ENCODE assay signal across 8 cellular contexts in the genomic region with DNA sequence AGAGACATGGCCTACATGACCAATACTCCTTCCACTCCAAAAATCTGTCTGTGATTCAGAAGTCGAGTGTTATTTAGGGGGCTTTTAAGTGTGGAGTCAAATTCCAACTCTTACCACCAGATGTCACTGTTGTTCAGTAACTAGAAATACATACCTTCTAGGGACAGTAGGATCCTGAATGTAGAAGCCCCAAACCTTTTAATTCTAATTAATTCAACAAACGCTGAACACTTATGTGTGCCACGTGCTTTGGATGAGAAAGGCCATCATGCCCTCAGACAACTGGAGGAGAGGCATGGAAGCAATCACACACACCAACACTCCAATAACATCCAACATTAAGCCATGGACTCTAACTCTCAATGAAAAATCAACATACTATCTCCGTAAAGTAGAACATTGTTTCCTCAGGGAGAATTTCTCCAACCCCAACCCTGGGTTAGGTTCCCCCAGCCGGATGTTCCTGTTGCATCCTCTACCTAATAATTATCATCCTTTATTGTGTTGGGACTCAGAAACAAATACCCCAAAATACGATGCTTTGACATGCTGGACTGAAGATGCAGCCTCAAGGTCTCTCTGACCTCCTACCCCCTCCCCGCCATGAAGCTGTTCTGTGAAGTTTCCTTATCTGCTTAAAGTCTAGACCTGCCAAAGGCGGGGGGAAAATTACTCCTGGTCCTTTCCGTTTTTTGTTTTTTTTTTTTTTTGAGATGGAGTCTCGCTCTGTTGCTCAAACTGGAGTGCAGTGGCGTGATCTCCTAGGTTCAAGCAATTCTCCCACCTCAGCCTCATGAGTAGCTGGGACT. TPM values are rescaled to one million over a fixed set of nuclear protein-coding genes. Genes with fewer than 3 reads are reported as not detected.
A peak's percentile ranks its signal among the peaks of the same experiment; 100 is the strongest.
DNase-seq lines count a peak whose midpoint lies in the region; ATAC-seq, FAIRE-seq and TF ChIP-seq lines count a peak whose summit lies in the region.

No MANE protein-coding gene starts in this region.

- TF ChIP-seq POLR2A in GM12892 (IDR thresholded peaks at IDR 0.05; ENCODE audit: low read depth, low read length): no peak
- no peak for TF ChIP-seq POLR2A in right lobe of liver (IDR thresholded peaks at IDR 0.05)
- no peak for TF ChIP-seq POLR2A in tibial nerve (IDR thresholded peaks at IDR 0.05)

- TF ChIP-seq CTCF in chondrocyte (IDR thresholded peaks at IDR 0.05) (peak; percentile 89), right lobe of liver (IDR thresholded peaks at IDR 0.05) (peak; percentile 69 to 87 (median 78)), tibial nerve (IDR thresholded peaks at IDR 0.05) (peak; percentile 68 to 90 (median 77))

- 32% methylated on average over 8 of the region's 11 CpGs for WGBS in right lobe of liver (ENCODE audit: insufficient coverage, low coverage, low lambda C conversion rate, missing lambda C conversion rate)
- 59 to 62% methylated on average over 11 of the region's 11 CpGs for WGBS in tibial nerve, 2 donors

- peak; percentile 48 to 62 (median 55) for ATAC-seq in right lobe of liver

- intact Hi-C loops in right lobe of liver (cut with DNase I): no loop called here

- H3K4me1 Mint-ChIP-seq in chondrocyte (ENCODE audit: low read depth): peaks cover 20% of the 10 kb centered on the region

- DNase-seq in CD1c-positive myeloid dendritic cell (ENCODE audit: extremely low spot score): peak; percentile 79
- peak; percentile 26 for DNase-seq in GM12892 (ENCODE audit: insufficient read length)
- DNase-seq in HuH-7.5 (ENCODE audit: low spot score): peak; percentile 70
- DNase-seq in OCI-M2 (lab: John Stamatoyannopoulos, UW; ENCODE audit: unreplicated experiment): peak; percentile 36
- DNase-seq in chondrocyte (ENCODE audit: low spot score): no peak
- no peak for DNase-seq in right lobe of liver
- DNase-seq in tibial nerve (ENCODE audit: low spot score in 2 of 2): peak in 1 of 2 donors; percentile 95
- DNase-seq in stimulated activated CD8-positive, alpha-beta memory T cell treated with anti-CD3 and anti-CD28 coated beads, Interleukin-4, amount 100 ng/mL, for 48 hours: no peak

- H3K4me3 Mint-ChIP-seq in chondrocyte (ENCODE audit: unreplicated experiment): no peak overlapping the region

- no peak overlapping the region for H3K4me3 ChIP-seq in right lobe of liver
- no peak overlapping the region for H3K4me3 ChIP-seq in tibial nerve

- H3K9me3 Mint-ChIP-seq in chondrocyte (ENCODE audit: low read depth): no peaks in the 10 kb centered on the region

- H3K9me3 ChIP-seq in right lobe of liver (no peaks in the 10 kb centered on the region), tibial nerve (no peaks in the 10 kb centered on the region)

- FAIRE-seq in GM12892 (lab: Jason Lieb, UNC): peak; percentile 82

- H3K27ac Mint-ChIP-seq in chondrocyte (ENCODE audit: unreplicated experiment): peak overlapping the region; percentile 14

- TF ChIP-seq EP300 in tibial nerve (IDR thresholded peaks at IDR 0.05): no peak

- H3K27me3 ChIP-seq in right lobe of liver (no peaks in the 10 kb centered on the region), tibial nerve (no peaks in the 10 kb centered on the region)

- no peaks in the 10 kb centered on the region for H3K27me3 Mint-ChIP-seq in chondrocyte (ENCODE audit: low read depth)

- H3K36me3 Mint-ChIP-seq in chondrocyte (ENCODE audit: low read depth): peaks cover 6% of the 10 kb centered on the region

- H3K27ac ChIP-seq in right lobe of liver: peak overlapping the region; percentile 70 to 94 (median 91)
- peak overlapping the region in 3 of 4 donors; percentile 42 to 84 (median 81) for H3K27ac ChIP-seq in tibial nerve

- peaks cover 0 to 72% (median 24%) of the 10 kb centered on the region in 4 donors for H3K4me1 ChIP-seq in right lobe of liver
- H3K4me1 ChIP-seq in tibial nerve: peaks cover 0 to 28% (median 0%) of the 10 kb centered on the region in 4 donors

- peaks cover 0 to 16% (median 9%) of the 10 kb centered on the region in 4 donors for H3K36me3 ChIP-seq in right lobe of liver
- H3K36me3 ChIP-seq in tibial nerve: peaks cover 0 to 26% (median 0%) of the 10 kb centered on the region in 3 donors

RNA-seq across cellular contexts. Expression of a gene that starts 8.0 kb away (rescaled TPM):
- polyA plus RNA-seq in GM12892 (2012; ENCODE audit: missing spikeins): 0.61 TPM
- total RNA-seq in chondrocyte (0.40 to 0.77 TPM in 2 of 3 replicates, not detected in the other), right lobe of liver (1 to 10 TPM; 1.2 to 2.5 (median 1.6) TPM), tibial nerve (10 to 100 TPM in 1 of 4 donors, 1 to 10 TPM in 3; 1.7 to 12.6 (median 2.0) TPM)

RNA-seq across cellular contexts. Expression of a gene that starts 23.2 kb away (rescaled TPM):
- polyA plus RNA-seq in GM12892 (2012; ENCODE audit: missing spikeins): 174 TPM
- 78.6 to 89.7 TPM (median 78.7 TPM) in 3 replicates for total RNA-seq in chondrocyte
- total RNA-seq in right lobe of liver: 100 to 1,000 TPM; 104 to 348 (median 175) TPM
- 100 to 1,000 TPM; 155 to 204 (median 186) TPM for total RNA-seq in tibial nerve

RNA-seq across cellular contexts. Expression of a gene that starts 28.1 kb away (rescaled TPM):
- polyA plus RNA-seq in GM12892 (2012; ENCODE audit: missing spikeins): 0.32 TPM
- 0.41 to 1.2 TPM (median 1.0 TPM) in 3 replicates for total RNA-seq in chondrocyte
- total RNA-seq in right lobe of liver: 10 to 100 TPM; 17.0 to 36.1 (median 23.0) TPM
- 10 to 100 TPM; 25.2 to 59.0 (median 38.6) TPM for total RNA-seq in tibial nerve

Comparison
In these comparisons a context has a peak if more than half of its experiments do, and no peak if none do; other contexts are left out.
1. DNase-seq: peak in CD1c-positive myeloid dendritic cell (single experiment), GM12892 (single experiment), HuH-7.5 (single experiment) and OCI-M2 (single experiment); none in chondrocyte (single experiment), right lobe of liver (0 of 3) and stimulated activated CD8-positive, alpha-beta memory T cell treated with anti-CD3 and anti-CD28 coated beads, Interleukin-4, amount 100 ng/mL, for 48 hours (single experiment).
2. Peak in every context shown above with its lines, with median percentiles within 50 percentile points of each other: CTCF ChIP-seq.